8 cellular contexts compared by ENCODE assay signal in genomic region chr11:65083834-65084597, GRCh38. TPM values are rescaled to one million over a fixed set of nuclear protein-coding genes. Genes with fewer than 3 reads are reported as not detected.
A peak's percentile ranks its signal among the peaks of the same experiment; 100 is the strongest.
DNase-seq lines count a peak whose midpoint lies in the region; ATAC-seq, FAIRE-seq and TF ChIP-seq lines count a peak whose summit lies in the region.

TSS of gene CDCA5 (minus strand) at chr11:65084040. CDS start at chr11:65083978, 62 bp downstream.
TSS of gene ZFPL1 (plus strand) at chr11:65084222. CDS start at chr11:65084699, 477 bp downstream.

- H3K36me3 ChIP-seq in ascending aorta (peaks cover 28 to 37% of the 10 kb centered on the region in 2 donors), right atrium auricular region (peaks cover 23% of the 10 kb centered on the region), psoas muscle (ENCODE audit: insufficient read depth in 1 of 2, low read depth in 1 of 2) (peaks cover 3 to 41% of the 10 kb centered on the region in 2 donors)

- H3K9me3 Mint-ChIP-seq in T-helper 2 cell treated with Interferon-gamma antibody and Interleukin-4, amounts not matched to agents 5 μg/mL and 100 μg/mL, for 36 hours: no peaks in the 10 kb centered on the region

- H3K27me3 ChIP-seq in ascending aorta (no peaks in the 10 kb centered on the region), right atrium auricular region (no peaks in the 10 kb centered on the region), psoas muscle (ENCODE audit: insufficient read depth in 3 of 3, low read length in 2 of 3) (no peaks in the 10 kb centered on the region)

- ATAC-seq in GM18502 (IDR thresholded peaks at IDR 0.05; ENCODE audit: poor library complexity, unreplicated experiment): peak; percentile 80
- ATAC-seq in HG02970 (IDR thresholded peaks at IDR 0.05; ENCODE audit: low FRiP score, unreplicated experiment): peak; percentile 87
- ATAC-seq in psoas muscle: peak; percentile 97 to 99 (median 99)

- peaks cover 28% of the 10 kb centered on the region for H3K4me1 Mint-ChIP-seq in T-helper 2 cell treated with Interferon-gamma antibody and Interleukin-4, amounts not matched to agents 5 μg/mL and 100 μg/mL, for 36 hours (ENCODE audit: low read depth)

- FAIRE-seq in urothelium cell line (lab: Jason Lieb, UNC): no peak

- peak within 1 kb of the TSS; percentile 99 for H3K27ac Mint-ChIP-seq in T-helper 2 cell treated with Interferon-gamma antibody and Interleukin-4, amounts not matched to agents 5 μg/mL and 100 μg/mL, for 36 hours

- peak; percentile 91 for DNase-seq in NCI-H2029 (lab: John Stamatoyannopoulos, UW)
- peak; percentile 97 for DNase-seq in T-helper 2 cell treated with Interferon-gamma antibody and Interleukin-4, amounts not matched to agents 5 μg/mL and 100 μg/mL, for 36 hours (ENCODE audit: low spot score)
- peak; percentile 77 to 97 for DNase-seq in ascending aorta (ENCODE audit: low spot score in 2 of 2)
- peak; percentile 94 for DNase-seq in right atrium auricular region (ENCODE audit: low spot score)
- DNase-seq in psoas muscle: peak; percentile 96 to 97
- peak; percentile 99 for DNase-seq in urothelium cell line (ENCODE audit: low spot score)

- H3K27ac ChIP-seq in ascending aorta (peak within 1 kb of the TSS; percentile 93 to 97), right atrium auricular region (peak within 1 kb of the TSS; percentile 90 to 93), psoas muscle (peak within 1 kb of the TSS; percentile 88)

- peaks cover 4% of the 10 kb centered on the region for H3K27me3 Mint-ChIP-seq in T-helper 2 cell treated with Interferon-gamma antibody and Interleukin-4, amounts not matched to agents 5 μg/mL and 100 μg/mL, for 36 hours (ENCODE audit: low read depth)

- H3K4me3 ChIP-seq in ascending aorta: peak within 1 kb of the TSS; percentile 85 to 90
- H3K4me3 ChIP-seq in right atrium auricular region: peak within 1 kb of the TSS; percentile 91 to 92
- H3K4me3 ChIP-seq in psoas muscle: peak within 1 kb of the TSS; percentile 84

- peak within 1 kb of the TSS; percentile 99 for H3K4me3 Mint-ChIP-seq in T-helper 2 cell treated with Interferon-gamma antibody and Interleukin-4, amounts not matched to agents 5 μg/mL and 100 μg/mL, for 36 hours

- TF ChIP-seq CTCF in ascending aorta (IDR thresholded peaks at IDR 0.05): no peak
- peak in 1 of 2 donors; percentile 20 for TF ChIP-seq CTCF in right atrium auricular region (IDR thresholded peaks at IDR 0.05)
- no peak for TF ChIP-seq CTCF in psoas muscle (IDR thresholded peaks at IDR 0.05)

- H3K9me3 ChIP-seq in ascending aorta: no peaks in the 10 kb centered on the region
- H3K9me3 ChIP-seq in right atrium auricular region: no peaks in the 10 kb centered on the region
- no peaks in the 10 kb centered on the region for H3K9me3 ChIP-seq in psoas muscle

- intact Hi-C loops in ascending aorta (cut with DNase I): loop anchor here (1.0 to 10.0 kb wide), 8 partner anchors 12 to 279 kb away; partner anchors contain the start of genes ATG2A, FAU, MAP4K2 and MRPL49
- intact Hi-C loops in psoas muscle (cut with DNase I): loop anchor here (1.0 to 5.0 kb wide), 3 partner anchors 12 to 42 kb away; partner anchors contain the start of genes SAC3D1 (in 2 of the 2) and VPS51 (in 1 of the 2)

- 1% methylated on average over 56 to 79 of the region's 79 CpGs for WGBS in psoas muscle, 3 donors

- peaks cover 44% of the 10 kb centered on the region for H3K36me3 Mint-ChIP-seq in T-helper 2 cell treated with Interferon-gamma antibody and Interleukin-4, amounts not matched to agents 5 μg/mL and 100 μg/mL, for 36 hours (ENCODE audit: low read depth)

- H3K4me1 ChIP-seq in ascending aorta: peaks cover 10% of the 10 kb centered on the region in 2 donors
- peaks cover 0 to 24% of the 10 kb centered on the region in 2 donors for H3K4me1 ChIP-seq in right atrium auricular region
- H3K4me1 ChIP-seq in psoas muscle: peaks cover 23% of the 10 kb centered on the region

RNA-seq across cellular contexts. Expression of gene CDCA5, which starts in this region (rescaled TPM):
- total RNA-seq in ascending aorta: not detected
- under 1 TPM; 0.16 to 0.52 TPM for total RNA-seq in right atrium auricular region
- total RNA-seq in psoas muscle: 1 to 10 TPM in 1 of 4 donors, under 1 TPM in 3; 0.50 to 1.1 (median 0.87) TPM
- polyA plus RNA-seq in psoas muscle: 1 to 10 TPM in 2 of 3 donors, under 1 TPM in 1; 0.28 to 1.6 (median 1.3) TPM

RNA-seq across cellular contexts. Expression of gene ZFPL1, which starts in this region (rescaled TPM):
- 93.6 TPM for total RNA-seq in ascending aorta
- total RNA-seq in right atrium auricular region: 10 to 100 TPM; 26.7 to 38.4 TPM
- total RNA-seq in psoas muscle: 10 to 100 TPM; 22.1 to 29.3 (median 26.2) TPM
- 10 to 100 TPM; 43.0 to 55.9 (median 46.8) TPM for polyA plus RNA-seq in psoas muscle

Comparison
In these comparisons a context has a peak if more than half of its experiments do, and no peak if none do; other contexts are left out.
1. Peak in every context shown above with its lines: DNase-seq, ATAC-seq, H3K4me3 ChIP-seq and H3K27ac ChIP-seq.